In genomic region chr16:56931253-56931768, GRCh38 we compare ENCODE assay signal across 8 cellular contexts. TPM values are rescaled to one million over a fixed set of nuclear protein-coding genes. Genes with fewer than 3 reads are reported as not detected.
DNase-seq lines count a peak whose midpoint lies in the region; ATAC-seq, FAIRE-seq and TF ChIP-seq lines count a peak whose summit lies in the region.

No MANE protein-coding gene starts in this region.

- no peaks in the 10 kb centered on the region for H3K27me3 ChIP-seq in A673 (replicated peaks; ENCODE audit: insufficient read depth, low read depth, low read length, poor library complexity)
- no peaks in the 10 kb centered on the region for H3K27me3 ChIP-seq in neural cell (ENCODE audit: insufficient read depth, low read depth, low read length)

- peak overlapping the region; percentile 6 for H3K4me2 ChIP-seq in neural cell (ENCODE audit: low read length)

- H4K20me1 ChIP-seq in neural cell (ENCODE audit: insufficient read depth): no peaks in the 10 kb centered on the region

- H3K4me3 Mint-ChIP-seq in endothelial cell (ENCODE audit: unreplicated experiment): peak overlapping the region; percentile 65

- ATAC-seq in GM18520 (IDR thresholded peaks at IDR 0.05; ENCODE audit: unreplicated experiment) (peak; percentile 21), HG02981 (IDR thresholded peaks at IDR 0.05; ENCODE audit: unreplicated experiment) (peak; percentile 30)

- POLR2A ChIA-PET in A673 (lab: Charles Lee; ENCODE audit: low non-redundant PET): interaction anchor here (0.7 kb wide), 3 partner anchors 131 to 721 kb away, joined by 4 to 15 read pairs (median 7); no protein-coding TSS in a partner anchor

- H3K36me3 ChIP-seq in A673 (ENCODE audit: insufficient read depth, low read length, poor library complexity, severe bottlenecking): peaks cover 24% of the 10 kb centered on the region
- no peaks in the 10 kb centered on the region for H3K36me3 ChIP-seq in neural cell (ENCODE audit: insufficient read depth, low read length)

- peaks cover 15% of the 10 kb centered on the region for H3K36me3 Mint-ChIP-seq in endothelial cell (ENCODE audit: low read depth, unreplicated experiment)

- peaks cover 10% of the 10 kb centered on the region for H3K27me3 Mint-ChIP-seq in endothelial cell (ENCODE audit: unreplicated experiment)

- TF ChIP-seq EP300 in neural cell (conservative IDR thresholded peaks at IDR 0.05; ENCODE audit: poor library complexity, severe bottlenecking): no peak

- H3K9me3 Mint-ChIP-seq in endothelial cell (ENCODE audit: unreplicated experiment): no peaks in the 10 kb centered on the region

- H3K79me2 ChIP-seq in neural cell (replicated peaks; ENCODE audit: insufficient read depth, low read length): peaks cover 24% of the 10 kb centered on the region

- peaks cover 16% of the 10 kb centered on the region for H3K4me1 ChIP-seq in A673 (ENCODE audit: insufficient read depth, low read length, poor library complexity, severe bottlenecking)

- H3F3A ChIP-seq in neural cell (ENCODE audit: insufficient read depth, low read length, poor library complexity, severe bottlenecking): no peaks in the 10 kb centered on the region

- TF ChIP-seq CTCF in A673 (conservative IDR thresholded peaks at IDR 0.05; ENCODE audit: low read depth, low read length) (no peak), endothelial cell (IDR thresholded peaks at IDR 0.05; ENCODE audit: unreplicated experiment) (no peak), neural cell (IDR thresholded peaks at IDR 0.05; ENCODE audit: poor library complexity, severe bottlenecking) (no peak)

- peak overlapping the region; percentile 75 for H3K9ac ChIP-seq in neural cell (ENCODE audit: low read length)

- H3K27ac ChIP-seq in A673 (ENCODE audit: low read depth, low read length, poor library complexity, severe bottlenecking): peak overlapping the region; percentile 96
- H3K27ac ChIP-seq in neural cell (ENCODE audit: low read length): peak overlapping the region; percentile 85

- peaks cover 23% of the 10 kb centered on the region for H3K4me1 Mint-ChIP-seq in endothelial cell (ENCODE audit: unreplicated experiment)

- H3K9me2 ChIP-seq in neural cell (ENCODE audit: insufficient read depth, low read length): no peaks in the 10 kb centered on the region

- H2AFZ ChIP-seq in neural cell (ENCODE audit: low read depth, low read length): peak overlapping the region; percentile 65

- TSS peak; percentile 97 for BruUV-seq in A673 (replicated peaks; lab: Mats Ljungman, UMichigan)

- DNase-seq in A673 (ENCODE audit: low spot score): peak; percentile 26
- peak; percentile 31 for DNase-seq in RPMI7951 (ENCODE audit: low read depth)
- no peak for DNase-seq in endothelial cell (ENCODE audit: low spot score)
- no peak for DNase-seq in NCI-H187 treated with DMSO at 0.1 percent for 48 hours (lab: John Stamatoyannopoulos, UW)
- no peak for DNase-seq in urothelium cell line (ENCODE audit: low spot score)

- no peak for TF ChIP-seq RAD21 in neural cell (conservative IDR thresholded peaks at IDR 0.05)

- intact Hi-C loops in A673 (cut with micrococcal nuclease; ENCODE audit: unreplicated experiment): no loop called here

- CTCF ChIA-PET in A673 (lab: Charles Lee): no interaction called here

- H3K27ac Mint-ChIP-seq in endothelial cell (ENCODE audit: unreplicated experiment): peak overlapping the region; percentile 72

- no peak for FAIRE-seq in urothelium cell line (lab: Jason Lieb, UNC)

- H3K9me3 ChIP-seq in A673 (ENCODE audit: low read depth, low read length, poor library complexity, severe bottlenecking) (no peaks in the 10 kb centered on the region), neural cell (ENCODE audit: low read length) (no peaks in the 10 kb centered on the region)

- H3K4me3 ChIP-seq in A673 (ENCODE audit: low read depth, low read length, poor library complexity, severe bottlenecking) (peak overlapping the region; percentile 94), neural cell (ENCODE audit: low read length) (peak overlapping the region; percentile 89)

TF ChIP-seq in neural cell, 6 proteins besides CTCF, POLR2A, EP300 and RAD21:
- TF ChIP-seq REST (IDR thresholded peaks at IDR 0.05; ENCODE audit: borderline replicate concordance) (no peak), MXI1 (conservative IDR thresholded peaks at IDR 0.05; ENCODE audit: poor library complexity, severe bottlenecking) (no peak), POLR2AphosphoS5 (IDR thresholded peaks at IDR 0.05) (no peak), SMC3 (conservative IDR thresholded peaks at IDR 0.05; ENCODE audit: poor library complexity) (no peak), TAF1 (IDR thresholded peaks at IDR 0.05; ENCODE audit: low read depth) (no peak), EZH2 (IDR thresholded peaks at IDR 0.05; ENCODE audit: borderline replicate concordance, insufficient read depth, low read length, poor library complexity, severe bottlenecking) (no peak)

RNA-seq across cellular contexts. Expression of gene HERPUD1, which starts 0.6 kb away (rescaled TPM):
- total RNA-seq in A673 (2021) (94.2 and 99.4 TPM in 2 replicates), endothelial cell (ENCODE audit: unreplicated experiment) (60.8 TPM)
- total RNA-seq in RPMI7951 (2014; rRNA removed; shearing (Covaris generic)): 98.9 and 103 TPM in 2 replicates
- 76.0 and 98.7 TPM in 2 replicates for polyA plus RNA-seq in neural cell
- polyA minus RNA-seq in neural cell: 59.9 and 62.4 TPM in 2 replicates

RNA-seq across cellular contexts. Expression of gene CETP, which starts 30.4 kb away (rescaled TPM):
- total RNA-seq in A673 (2021) (not detected in 2 replicates), endothelial cell (ENCODE audit: unreplicated experiment) (7.8 TPM)
- total RNA-seq in RPMI7951 (2014; rRNA removed; shearing (Covaris generic)): 3.5 and 4.8 TPM in 2 replicates
- not detected in 2 replicates for polyA plus RNA-seq in neural cell
- polyA minus RNA-seq in neural cell: not detected in 2 replicates

RNA-seq across cellular contexts. Expression of gene NLRC5, which starts 58.0 kb away (rescaled TPM):
- 13.1 and 14.2 TPM in 2 replicates for total RNA-seq in A673 (2021)
- 15.0 and 16.1 TPM in 2 replicates for total RNA-seq in RPMI7951 (2014; rRNA removed; shearing (Covaris generic))
- total RNA-seq in endothelial cell (ENCODE audit: unreplicated experiment): 2.4 TPM
- not detected in 2 replicates for polyA plus RNA-seq in neural cell
- not detected in 2 replicates for polyA minus RNA-seq in neural cell

Comparison
In these comparisons a context has a peak if more than half of its experiments do, and no peak if none do; other contexts are left out.
1. DNase-seq: peak in A673 (single experiment) and RPMI7951 (single experiment); none in endothelial cell (single experiment), NCI-H187 treated with DMSO at 0.1 percent for 48 hours (single experiment) and urothelium cell line (single experiment).